Comparison of ENCODE assay signal across 2 cellular contexts in the genomic region with DNA sequence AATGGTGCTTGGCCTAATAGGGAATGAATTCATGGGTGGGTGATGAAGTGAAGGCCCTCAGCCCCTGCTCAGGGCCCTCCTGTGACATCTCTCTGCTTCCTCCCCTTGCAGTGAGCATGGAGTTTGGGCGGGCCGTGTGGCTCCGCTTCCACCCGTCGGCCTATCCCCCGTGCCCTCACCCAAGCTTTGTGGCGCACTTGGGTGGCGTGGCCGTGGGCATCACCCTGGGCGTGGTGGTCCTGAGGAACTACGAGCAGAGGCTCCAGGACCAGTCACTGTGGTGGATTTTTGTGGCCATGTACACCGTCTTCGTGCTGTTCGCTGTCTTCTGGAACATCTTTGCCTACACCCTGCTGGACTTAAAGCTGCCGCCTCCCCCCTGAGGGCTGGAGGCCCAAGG.
TF ChIP-seq lines count a peak whose summit lies in the region.

No MANE protein-coding gene starts in this region.

TF ChIP-seq in HepG2, 621 proteins besides CTCF, POLR2A, EP300 and RAD21:
- TF ChIP-seq ZNF251 (CRISPR knock-in tag; IDR thresholded peaks at IDR 0.05) (no peak), ZNF672 (CRISPR knock-in tag; IDR thresholded peaks at IDR 0.05) (no peak), JDP2 (CRISPR knock-in tag; IDR thresholded peaks at IDR 0.05; ENCODE audit: borderline replicate concordance) (no peak), GATA4 (IDR thresholded peaks at IDR 0.05; ENCODE audit: borderline replicate concordance, low read depth) (no peak), ZBTB20 (CRISPR knock-in tag; IDR thresholded peaks at IDR 0.05; ENCODE audit: borderline replicate concordance, low read depth) (no peak), AGO2 (optimal IDR thresholded peaks at IDR 0.05; ENCODE audit: low read depth, low read length) (no peak), NFKB2 (CRISPR knock-in tag; IDR thresholded peaks at IDR 0.05; ENCODE audit: borderline replicate concordance) (0 out of 2 replicates have a peak, but pooled peaks have one; percentile 16), HNRNPL (IDR thresholded peaks at IDR 0.05; ENCODE audit: low read depth, low read length) (0 out of 2 replicates have a peak, but pooled peaks have one; percentile 50), ZNF768 (CRISPR knock-in tag; IDR thresholded peaks at IDR 0.05) (0 out of 2 replicates have a peak, but pooled peaks have one; percentile 41), KDM5B (CRISPR knock-in tag; IDR thresholded peaks at IDR 0.05; ENCODE audit: borderline replicate concordance) (0 out of 2 replicates have a peak, but pooled peaks have one; percentile 34), ZNF776 (CRISPR knock-in tag; IDR thresholded peaks at IDR 0.05) (no peak), SCMH1 (CRISPR knock-in tag; IDR thresholded peaks at IDR 0.05; ENCODE audit: borderline replicate concordance) (no peak)

TF ChIP-seq in HEK293T, 16 proteins besides CTCF, POLR2A, EP300 and RAD21:
- TF ChIP-seq, protein P1, sequence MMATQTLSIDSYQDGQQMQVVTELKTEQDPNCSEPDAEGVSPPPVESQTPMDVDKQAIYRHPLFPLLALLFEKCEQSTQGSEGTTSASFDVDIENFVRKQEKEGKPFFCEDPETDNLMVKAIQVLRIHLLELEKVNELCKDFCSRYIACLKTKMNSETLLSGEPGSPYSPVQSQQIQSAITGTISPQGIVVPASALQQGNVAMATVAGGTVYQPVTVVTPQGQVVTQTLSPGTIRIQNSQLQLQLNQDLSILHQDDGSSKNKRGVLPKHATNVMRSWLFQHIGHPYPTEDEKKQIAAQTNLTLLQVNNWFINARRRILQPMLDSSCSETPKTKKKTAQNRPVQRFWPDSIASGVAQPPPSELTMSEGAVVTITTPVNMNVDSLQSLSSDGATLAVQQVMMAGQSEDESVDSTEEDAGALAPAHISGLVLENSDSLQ (IDR thresholded peaks at IDR 0.05), result no peak
- TF ChIP-seq NFRKB (IDR thresholded peaks at IDR 0.05) (no peak), FOXM1 (IDR thresholded peaks at IDR 0.05; ENCODE audit: borderline replicate concordance) (no peak), LEF1 (IDR thresholded peaks at IDR 0.05; ENCODE audit: borderline replicate concordance) (no peak), BHLHE40 (IDR thresholded peaks at IDR 0.05; ENCODE audit: borderline replicate concordance) (no peak), SP1 (IDR thresholded peaks at IDR 0.05) (no peak), HDGF (IDR thresholded peaks at IDR 0.05; ENCODE audit: borderline replicate concordance) (no peak), FOXK2 (IDR thresholded peaks at IDR 0.05) (no peak), ARNT (IDR thresholded peaks at IDR 0.05) (no peak), ZNF384 (IDR thresholded peaks at IDR 0.05) (no peak), CTBP1 (IDR thresholded peaks at IDR 0.05; ENCODE audit: borderline replicate concordance) (no peak), SUZ12 (IDR thresholded peaks at IDR 0.05) (no peak), TARDBP (IDR thresholded peaks at IDR 0.05) (no peak), FOXA1 (IDR thresholded peaks at IDR 0.05) (no peak), L3MBTL2 (conservative IDR thresholded peaks at IDR 0.05) (no peak), ELF4 (IDR thresholded peaks at IDR 0.05) (no peak)
TF ChIP-seq in HEK293T: peak in this region for 0.
